8 cellular contexts compared by ENCODE assay signal in genomic region chr12:16076553-16076952, GRCh38.
DNase-seq lines count a peak whose midpoint lies in the region; ATAC-seq and TF ChIP-seq lines count a peak whose summit lies in the region.

No MANE protein-coding gene starts in this region.

- H3K4me1 ChIP-seq in DND-41 (ENCODE audit: insufficient read depth, low read length), result no peaks in the 10 kb centered on the region
- no peaks in the 10 kb centered on the region for H3K4me1 ChIP-seq in NT2/D1 (ENCODE audit: insufficient read depth, insufficient read length)

- no peak overlapping the region for H3K27ac Mint-ChIP-seq in T-helper 2 cell treated with Interferon-gamma antibody and Interleukin-4, amounts not matched to agents 5 μg/mL and 100 μg/mL, for 36 hours

- no peaks in the 10 kb centered on the region for H3K9me3 ChIP-seq in DND-41 (ENCODE audit: insufficient read depth, low read length, severe bottlenecking)
- H3K9me3 ChIP-seq in NT2/D1 (ENCODE audit: insufficient read depth, low read length), result no peaks in the 10 kb centered on the region

- no peak overlapping the region for H2AFZ ChIP-seq in DND-41 (ENCODE audit: low read depth, low read length)

- H3K36me3 ChIP-seq in DND-41 (ENCODE audit: insufficient read depth, low read length), result no peaks in the 10 kb centered on the region
- no peaks in the 10 kb centered on the region for H3K36me3 ChIP-seq in NT2/D1 (ENCODE audit: insufficient read depth, insufficient read length, low read length)

- no peaks in the 10 kb centered on the region for H3K36me3 Mint-ChIP-seq in T-helper 2 cell treated with Interferon-gamma antibody and Interleukin-4, amounts not matched to agents 5 μg/mL and 100 μg/mL, for 36 hours (ENCODE audit: low read depth)

- no peaks in the 10 kb centered on the region for H3K4me1 Mint-ChIP-seq in T-helper 2 cell treated with Interferon-gamma antibody and Interleukin-4, amounts not matched to agents 5 μg/mL and 100 μg/mL, for 36 hours (ENCODE audit: low read depth)

- no peak overlapping the region for H3K4me3 ChIP-seq in DND-41 (ENCODE audit: low read depth in 1 of 2, low read length in 2 of 2)
- no peak overlapping the region for H3K4me3 ChIP-seq in HL-60 (replicated peaks; ENCODE audit: insufficient read depth, low read length)
- H3K4me3 ChIP-seq in NT2/D1 (ENCODE audit: insufficient read length, low read depth), result no peak overlapping the region
- no peak overlapping the region for H3K4me3 ChIP-seq in fibroblast of pulmonary artery (replicated peaks; ENCODE audit: low read depth, low read length)

- H3K4me2 ChIP-seq in DND-41 (ENCODE audit: insufficient read depth, low read length), result no peak overlapping the region

- no peaks in the 10 kb centered on the region for H4K20me1 ChIP-seq in DND-41 (ENCODE audit: insufficient read depth, low read length)

- DNase-seq in DND-41 (no peak), HL-60 (ENCODE audit: low read depth in 1 of 2, low spot score in 1 of 2) (peak; percentile 16 to 59), NT2/D1 (ENCODE audit: low read depth, low spot score) (peak; percentile 63), fibroblast of pulmonary artery (ENCODE audit: low read depth) (peak; percentile 29), ecto neural progenitor cell (ENCODE audit: low spot score) (no peak), activated T-cell treated with anti-CD3 and anti-CD28 coated beads for 4 hours (no peak)
- DNase-seq in T-helper 2 cell treated with Interferon-gamma antibody and Interleukin-4, amounts not matched to agents 5 μg/mL and 100 μg/mL, for 36 hours (ENCODE audit: low spot score), result no peak

- H3K4me3 Mint-ChIP-seq in T-helper 2 cell treated with Interferon-gamma antibody and Interleukin-4, amounts not matched to agents 5 μg/mL and 100 μg/mL, for 36 hours, result no peak overlapping the region

- no peaks in the 10 kb centered on the region for H3K9me3 Mint-ChIP-seq in T-helper 2 cell treated with Interferon-gamma antibody and Interleukin-4, amounts not matched to agents 5 μg/mL and 100 μg/mL, for 36 hours

- no peaks in the 10 kb centered on the region for H3K27me3 Mint-ChIP-seq in T-helper 2 cell treated with Interferon-gamma antibody and Interleukin-4, amounts not matched to agents 5 μg/mL and 100 μg/mL, for 36 hours (ENCODE audit: low read depth)

- no peaks in the 10 kb centered on the region for H3K79me2 ChIP-seq in DND-41 (ENCODE audit: insufficient read depth, low read length)

- H3K9ac ChIP-seq in DND-41 (ENCODE audit: low read depth, low read length), result no peak overlapping the region
- no peak overlapping the region for H3K9ac ChIP-seq in NT2/D1 (ENCODE audit: insufficient read length, low read depth)

- ATAC-seq in DND-41 (ENCODE audit: insufficient read depth, low read depth) (no peak; the same call in 2 of the 3 replicates), GM19455 (IDR thresholded peaks at IDR 0.05; ENCODE audit: unreplicated experiment) (peak; percentile 73)

- H3K27me3 ChIP-seq in DND-41 (ENCODE audit: insufficient read depth, low read length, poor library complexity) (peaks cover 3% of the 10 kb centered on the region), HL-60 (ENCODE audit: insufficient read depth, poor library complexity, severe bottlenecking) (no peaks in the 10 kb centered on the region), NT2/D1 (ENCODE audit: insufficient read depth, insufficient read length) (no peaks in the 10 kb centered on the region)

- H3K27ac ChIP-seq in DND-41 (ENCODE audit: low read length), result no peak overlapping the region
- no peak overlapping the region for H3K27ac ChIP-seq in HL-60 (replicated peaks)

- TF ChIP-seq CTCF in DND-41 (IDR thresholded peaks at IDR 0.05; ENCODE audit: borderline replicate concordance, extremely low read depth, low read length, poor library complexity, severe bottlenecking) (peak; percentile 69), HL-60 (IDR thresholded peaks at IDR 0.05; ENCODE audit: insufficient read depth, low read length) (peak; percentile 53), fibroblast of pulmonary artery (IDR thresholded peaks at IDR 0.05; ENCODE audit: low read length, missing control alignments) (peak; percentile 43)

Comparison
In these comparisons a context has a peak if more than half of its experiments do, and no peak if none do; other contexts are left out.
1. DNase-seq: peak in HL-60 (2 of 2), NT2/D1 (single experiment) and fibroblast of pulmonary artery (single experiment); none in DND-41 (single experiment), ecto neural progenitor cell (single experiment), activated T-cell treated with anti-CD3 and anti-CD28 coated beads for 4 hours (single experiment) and T-helper 2 cell treated with Interferon-gamma antibody and Interleukin-4, amounts not matched to agents 5 μg/mL and 100 μg/mL, for 36 hours (single experiment).
2. Peak in every context shown above with its lines, with median percentiles within 50 percentile points of each other: CTCF ChIP-seq.